Comparison of ENCODE assay signal across 1 cellular context in genomic region chr19:811007-811434, GRCh38.
TF ChIP-seq lines count a peak whose summit lies in the region.

No MANE protein-coding gene starts in this region.

TF ChIP-seq in GM12878, 131 proteins besides CTCF, POLR2A, EP300 and RAD21:
- TF ChIP-seq SMARCA5 (IDR thresholded peaks at IDR 0.05), result no peak
- TF ChIP-seq POLR2AphosphoS5 (IDR thresholded peaks at IDR 0.05; ENCODE audit: low read length), result 0 out of 2 replicates have a peak, but pooled peaks have one; percentile 0
TF ChIP-seq in GM12878: peak in this region for 1.
